Comparison of ENCODE assay signal across 12 cellular contexts in genomic region chr2:37506407-37507068, GRCh38.
DNase-seq lines count a peak whose midpoint lies in the region; ATAC-seq, FAIRE-seq and TF ChIP-seq lines count a peak whose summit lies in the region.
"Had no signal": no experiment of that assay in that cellular context is flagged by ENCODE, and none has a peak within 500 bp of the region (broad histone marks: within the 10 kb centered on the region; RNA-seq: fewer than 3 reads in every experiment).

No MANE protein-coding gene starts in this region.

- H3K4me1 ChIP-seq in cardiac muscle cell (ENCODE audit: low read depth): peaks cover 45% of the 10 kb centered on the region
- peaks cover 0 to 31% (median 24%) of the 10 kb centered on the region in 4 donors for H3K4me1 ChIP-seq in sigmoid colon

- DNase-seq in GM12892 (ENCODE audit: insufficient read length): peak; percentile 5
- peak; percentile 27 for DNase-seq in SK-N-DZ (ENCODE audit: low spot score)
- DNase-seq in cardiac muscle cell (ENCODE audit: low read depth in 1 of 2, low spot score in 1 of 2): peak; percentile 14 to 86
- DNase-seq in sigmoid colon: peak; percentile 64
- DNase-seq in NCI-H2029 treated with DMSO at 0.1 percent for 48 hours (lab: John Stamatoyannopoulos, UW): no peak
- no peak for DNase-seq in NCI-H510A (lab: John Stamatoyannopoulos, UW)
- DNase-seq in left lobe of liver (ENCODE audit: low spot score): no peak
- DNase-seq in T-helper 9 cell: no peak
- DNase-seq: kidney glomerular epithelial cell, NCI-H1048 had no signal

- TF ChIP-seq EP300 in sigmoid colon (IDR thresholded peaks at IDR 0.05): peak; percentile 67 to 85 (median 78)

- 72 to 73% methylated on average over 5 of the region's 5 CpGs for WGBS in sigmoid colon, 2 donors

- H3K36me3 ChIP-seq in cardiac muscle cell (no peaks in the 10 kb centered on the region), sigmoid colon (no peaks in the 10 kb centered on the region)

- intact Hi-C loops in sigmoid colon (cut with DNase I): loop anchor here (5.0 to 10.0 kb wide), 2 partner anchors 92 to 166 kb away; partner anchors contain the start of gene CDC42EP3

- no peak for TF ChIP-seq CTCF in cardiac muscle cell (IDR thresholded peaks at IDR 0.05; ENCODE audit: low read depth, low read length)
- TF ChIP-seq CTCF in sigmoid colon (IDR thresholded peaks at IDR 0.05): peak in 1 of 4 experiments; percentile 9

- no peaks in the 10 kb centered on the region for H3K27me3 ChIP-seq in cardiac muscle cell
- H3K27me3 ChIP-seq in sigmoid colon: no peaks in the 10 kb centered on the region

- TF ChIP-seq POLR2A in GM12892 (IDR thresholded peaks at IDR 0.05; ENCODE audit: low read depth, low read length) (no peak), sigmoid colon (IDR thresholded peaks at IDR 0.05) (no peak)

- peak; percentile 17 for FAIRE-seq in GM12892 (lab: Jason Lieb, UNC)
- FAIRE-seq: GM18507, TTC549 had no signal

- no peaks in the 10 kb centered on the region for H3K9me3 ChIP-seq in cardiac muscle cell (ENCODE audit: low read depth)
- H3K9me3 ChIP-seq in sigmoid colon: no peaks in the 10 kb centered on the region

- H3K27ac ChIP-seq in cardiac muscle cell: peak overlapping the region; percentile 96
- peak overlapping the region; percentile 60 to 83 (median 78) for H3K27ac ChIP-seq in sigmoid colon

- ATAC-seq in left lobe of liver: no peak

- H3K4me3 ChIP-seq in cardiac muscle cell: no peak overlapping the region
- no peak overlapping the region for H3K4me3 ChIP-seq in sigmoid colon

Comparison
In these comparisons a context has a peak if more than half of its experiments do, and no peak if none do; other contexts are left out.
1. DNase-seq: peak in GM12892 (single experiment), SK-N-DZ (single experiment), cardiac muscle cell (2 of 2) and sigmoid colon (single experiment); none in NCI-H2029 treated with DMSO at 0.1 percent for 48 hours (single experiment), NCI-H510A (single experiment), left lobe of liver (single experiment) and T-helper 9 cell (single experiment).